Comparison of ENCODE assay signal across 11 cellular contexts in genomic region chr19:10976200-10976892, GRCh38. TPM values are rescaled to one million over a fixed set of nuclear protein-coding genes. Genes with fewer than 3 reads are reported as not detected.
A peak's percentile ranks its signal among the peaks of the same experiment; 100 is the strongest.
DNase-seq lines count a peak whose midpoint lies in the region; ATAC-seq and TF ChIP-seq lines count a peak whose summit lies in the region.
"Had no signal": no experiment of that assay in that cellular context is flagged by ENCODE, and none has a peak within 500 bp of the region (broad histone marks: within the 10 kb centered on the region; RNA-seq: fewer than 3 reads in every experiment).

No MANE protein-coding gene starts in this region.

- peaks cover 17% of the 10 kb centered on the region for H3K36me3 Mint-ChIP-seq in WTC11

- no peaks in the 10 kb centered on the region for H3K27me3 Mint-ChIP-seq in WTC11 (ENCODE audit: low read depth)

- intact Hi-C loops in right cardiac atrium (cut with DNase I), result no loop called here
- intact Hi-C loops in prostate gland (cut with DNase I), result no loop called here
- intact Hi-C loops in dorsolateral prefrontal cortex (cut with DNase I), result no loop called here

- CTCF ChIA-PET in AG04450 (lab: Charles Lee), result interaction anchor here (0.6 to 3.5 kb wide), 5 partner anchors 34 to 226 kb away, joined by 3 to 20 read pairs (median 9); no protein-coding TSS in a partner anchor
- CTCF ChIA-PET in WTC11 (lab: Charles Lee), result interaction anchor here (0.7 to 3.2 kb wide), 4 partner anchors 35 to 82 kb away, joined by 3 to 17 read pairs (median 4); no protein-coding TSS in a partner anchor

- no peaks in the 10 kb centered on the region; the same call in 1 of the 2 replicates for H3K9me3 ChIP-seq in AG04450 (ENCODE audit: control insufficient read depth, insufficient read depth, low read length)
- no peaks in the 10 kb centered on the region for H3K9me3 ChIP-seq in right cardiac atrium (ENCODE audit: control insufficient read depth, low read length)
- H3K9me3 ChIP-seq in prostate gland, result no peaks in the 10 kb centered on the region
- H3K9me3 ChIP-seq in HAP-1, result no peaks in the 10 kb centered on the region

- in situ Hi-C loops in HAP-1 (cut with MboI; ENCODE audit: low sequenced_read_pairs), result no loop called here

- POLR2A ChIA-PET in AG04450 (lab: Yijun Ruan, JAX), result interaction anchor here (0.8 to 1.0 kb wide), 3 partner anchors 15 to 22 kb away, joined by 3 to 5 read pairs (median 3); partner anchors contain the start of gene SMARCA4
- POLR2A ChIA-PET in WTC11 (lab: Charles Lee), result interaction anchor here (0.6 to 0.7 kb wide), 2 partner anchors 9 to 13 kb away, joined by 4 to 5 read pairs; no protein-coding TSS in a partner anchor

- DNase-seq in AG04450 (ENCODE audit: low read depth, low spot score), result no peak
- no peak for DNase-seq in WTC11 (ENCODE audit: low spot score)
- no peak for DNase-seq in right cardiac atrium
- DNase-seq in prostate gland (ENCODE audit: low spot score), result no peak
- DNase-seq in RPMI8226, result no peak
- DNase-seq in HAP-1 (ENCODE audit: low spot score in 2 of 2), result no peak
- DNase-seq in dorsolateral prefrontal cortex, result no peak

- no peaks in the 10 kb centered on the region for H3K36me3 ChIP-seq in prostate gland
- H3K36me3 ChIP-seq in HAP-1 (replicated peaks), result peaks cover 5% of the 10 kb centered on the region; the same call in 1 of the 2 replicates

- H3K4me1 ChIP-seq in right cardiac atrium (ENCODE audit: control insufficient read depth, insufficient read depth, low read length) (peaks cover 17% of the 10 kb centered on the region), prostate gland (replicated peaks) (no peaks in the 10 kb centered on the region), HAP-1 (no peaks in the 10 kb centered on the region)

- H3K27me3 ChIP-seq in AG04450 (ENCODE audit: control insufficient read depth, insufficient read depth, low read length) (no peaks in the 10 kb centered on the region), right cardiac atrium (ENCODE audit: control insufficient read depth, insufficient read depth) (no peaks in the 10 kb centered on the region), prostate gland (replicated peaks; ENCODE audit: insufficient read depth) (no peaks in the 10 kb centered on the region), HAP-1 (ENCODE audit: low read depth) (no peaks in the 10 kb centered on the region), dorsolateral prefrontal cortex (no peaks in the 10 kb centered on the region)

- 67% methylated on average over 18 of the region's 18 CpGs for WGBS in right cardiac atrium
- WGBS in prostate gland, result 73% methylated on average over 18 of the region's 18 CpGs

- peaks cover 13% of the 10 kb centered on the region for H3K9me3 Mint-ChIP-seq in WTC11
- H3K9me3 Mint-ChIP-seq: T-helper 1 cell treated with Interleukin-12 subunit alpha and Interleukin-12 subunit beta and Interleukin-4 antibody, amounts not matched to agents 30 μg/mL and 1 μg/mL, for 36 hours had no signal

- ATAC-seq in WTC11, result no peak
- ATAC-seq in right cardiac atrium, result peak; percentile 26 to 32
- no peak for ATAC-seq in GM18520 (IDR thresholded peaks at IDR 0.05; ENCODE audit: unreplicated experiment)

- TF ChIP-seq POLR2A in prostate gland (IDR thresholded peaks at IDR 0.05), result no peak

- TF ChIP-seq CTCF in AG04450 (IDR thresholded peaks at IDR 0.05; ENCODE audit: low read depth, low read length) (no peak), WTC11 (IDR thresholded peaks at IDR 0.05) (no peak), prostate gland (IDR thresholded peaks at IDR 0.05) (no peak), dorsolateral prefrontal cortex (IDR thresholded peaks at IDR 0.05 in 54 of 56, conservative IDR thresholded peaks at IDR 0.05 in 2 of 56; ENCODE audit: low read depth in 1 of 56, partially characterized antibody in 56 of 56) (no peak)

- H3K27ac ChIP-seq in AG04450 (ENCODE audit: low read depth, low read length) (peak overlapping the region; percentile 70), right cardiac atrium (ENCODE audit: low read length) (peak overlapping the region; percentile 17), prostate gland (peak overlapping the region; percentile 25 to 53), dorsolateral prefrontal cortex (peak overlapping the region in 6 of 59 donors; percentile 8 to 33 (median 15))
- H3K27ac ChIP-seq: epithelial cell of prostate had no signal

- peaks cover 25% of the 10 kb centered on the region for H3K4me1 Mint-ChIP-seq in WTC11

- peak overlapping the region; percentile 96 for H3K27ac Mint-ChIP-seq in WTC11
- H3K27ac Mint-ChIP-seq: T-helper 1 cell treated with Interleukin-12 subunit alpha and Interleukin-12 subunit beta and Interleukin-4 antibody, amounts not matched to agents 30 μg/mL and 1 μg/mL, for 36 hours had no signal

- H3K4me3 ChIP-seq in AG04450 (ENCODE audit: low read depth, low read length) (no peak overlapping the region), right cardiac atrium (ENCODE audit: low read length) (no peak overlapping the region), prostate gland (no peak overlapping the region), HAP-1 (no peak overlapping the region), dorsolateral prefrontal cortex (no peak overlapping the region)
- H3K4me3 ChIP-seq: K562 had no signal

- no peak overlapping the region for H3K4me3 Mint-ChIP-seq in WTC11
- H3K4me3 Mint-ChIP-seq: T-helper 1 cell treated with Interleukin-12 subunit alpha and Interleukin-12 subunit beta and Interleukin-4 antibody, amounts not matched to agents 30 μg/mL and 1 μg/mL, for 36 hours had no signal

TF ChIP-seq in WTC11, 78 proteins besides CTCF, POLR2A, EP300 and RAD21:
- no peak for TF ChIP-seq NFATC4 (CRISPR knock-in tag; IDR thresholded peaks at IDR 0.05)
- TF ChIP-seq ESRRA (CRISPR knock-in tag; IDR thresholded peaks at IDR 0.05; ENCODE audit: borderline replicate concordance), result no peak
- no peak for TF ChIP-seq IRF1 (CRISPR knock-in tag; IDR thresholded peaks at IDR 0.05)
TF ChIP-seq in WTC11: peak in this region for 0.

RNA-seq across cellular contexts. Expression of gene SMARCA4, which starts 15.5 kb away (rescaled TPM):
- polyA plus RNA-seq in AG04450 (2011; rRNA removed) (41.6 and 63.5 TPM in 2 replicates), right cardiac atrium (39.7 TPM)
- 120 and 164 TPM in 2 replicates for polyA minus RNA-seq in AG04450 (2011; rRNA and poly(A)+ RNA removed)
- total RNA-seq in WTC11 (2021) (268 to 295 TPM (median 284 TPM) in 3 replicates), right cardiac atrium (10 to 100 TPM; 33.1 to 49.6 (median 45.6) TPM), prostate gland (100 to 1,000 TPM in 1 of 2 donors, 10 to 100 TPM in 1; 98.5 to 152 TPM), dorsolateral prefrontal cortex (100 to 1,000 TPM; 103 to 170 (median 136) TPM)

RNA-seq across cellular contexts. Expression of gene TIMM29, which starts 47.7 kb away (rescaled TPM):
- polyA plus RNA-seq in AG04450 (2011; rRNA removed), result 7.4 and 7.5 TPM in 2 replicates
- polyA minus RNA-seq in AG04450 (2011; rRNA and poly(A)+ RNA removed), result 5.3 and 5.7 TPM in 2 replicates
- 30.0 to 33.8 TPM (median 32.0 TPM) in 3 replicates for total RNA-seq in WTC11 (2021)
- 10 to 100 TPM; 12.2 to 14.5 (median 13.0) TPM for total RNA-seq in right cardiac atrium
- 14.1 TPM for polyA plus RNA-seq in right cardiac atrium
- 10 to 100 TPM; 34.9 to 47.9 TPM for total RNA-seq in prostate gland
- total RNA-seq in dorsolateral prefrontal cortex, result 10 to 100 TPM; 15.6 to 33.0 (median 23.3) TPM

RNA-seq across cellular contexts. Expression of gene YIPF2, which starts 47.9 kb away (rescaled TPM):
- 35.1 and 56.5 TPM in 2 replicates for polyA plus RNA-seq in AG04450 (2011; rRNA removed)
- 28.3 and 36.3 TPM in 2 replicates for polyA minus RNA-seq in AG04450 (2011; rRNA and poly(A)+ RNA removed)
- 63.3 to 65.5 TPM (median 64.4 TPM) in 3 replicates for total RNA-seq in WTC11 (2021)
- 10 to 100 TPM; 19.3 to 25.5 (median 24.4) TPM for total RNA-seq in right cardiac atrium
- polyA plus RNA-seq in right cardiac atrium, result 26.5 TPM
- total RNA-seq in prostate gland, result 10 to 100 TPM; 84.8 to 87.1 TPM
- 10 to 100 TPM; 22.1 to 45.7 (median 32.1) TPM for total RNA-seq in dorsolateral prefrontal cortex

Comparison
In these comparisons a context has a peak if more than half of its experiments do, and no peak if none do; other contexts are left out.
1. ATAC-seq: peak in right cardiac atrium (2 of 2); none in WTC11 (single experiment) and GM18520 (single experiment).